In the genomic region with DNA sequence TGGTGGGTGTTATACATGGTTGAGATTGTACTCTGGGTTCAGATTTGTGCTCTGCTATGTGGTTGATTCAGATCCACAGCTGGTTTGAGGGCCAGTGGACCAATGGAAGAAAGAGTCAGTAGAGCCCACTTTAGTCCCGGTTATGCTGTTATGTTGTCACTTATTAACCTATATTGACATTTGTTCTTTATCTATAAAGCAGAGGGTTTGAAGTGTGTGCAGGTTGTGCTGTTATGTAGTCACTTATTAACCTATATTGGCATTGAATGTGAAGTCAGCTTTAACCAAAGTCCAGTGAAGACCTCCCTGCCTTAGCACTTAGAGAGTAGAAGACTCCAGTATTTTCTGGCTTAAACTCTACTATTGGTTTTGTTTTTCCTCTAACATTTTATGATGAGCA, we compare ENCODE assay signal across 27 cellular contexts.
"Had no signal": no experiment of that assay in that cellular context is flagged by ENCODE, and none has a peak within 500 bp of the region (broad histone marks: within the 10 kb centered on the region; RNA-seq: fewer than 3 reads in every experiment).

No MANE protein-coding gene starts in this region.

- H3K36me3 ChIP-seq: heart left ventricle had no signal

- DNase-seq: activated CD4-positive, alpha-beta memory T cell treated with anti-CD3 and anti-CD28 coated beads, Interleukin-2, amount 10 ng/mL, durations not matched to agents 7 days and 5 days; activated CD4-positive, alpha-beta T cell treated with anti-CD3 and anti-CD28 coated beads for 1 hour; activated CD4-positive, alpha-beta T cell treated with anti-CD3 and anti-CD28 coated beads for 4 hours; activated CD4-positive, alpha-beta T cell treated with anti-CD3 and anti-CD28 coated beads, Interleukin-2, amount 10 ng/mL, durations not matched to agents 7 days and 5 days; activated CD4-positive, alpha-beta T cell treated with anti-CD3 and anti-CD28 coated beads, Interleukin-2, amount 50 U/mL, for 4 hours; activated CD8-positive, alpha-beta memory T cell treated with anti-CD3 and anti-CD28 coated beads, Interleukin-2, amount 50 U/mL, for 48 hours; activated effector memory CD4-positive, alpha-beta T cell treated with Interleukin-2 at 50 U/mL for 16 hours; activated gamma-delta T cell treated with Interleukin-2 at 50 U/mL for 16 hours; activated naive CD4-positive, alpha-beta T cell treated with anti-CD3 and anti-CD28 coated beads, Interleukin-2, amount 50 U/mL, for 16 hours; activated naive CD4-positive, alpha-beta T cell treated with Interleukin-2 at 50 U/mL for 16 hours; activated T-cell treated with anti-CD3 and anti-CD28 coated beads for 4 hours; activated T-cell treated with anti-CD3 and anti-CD28 coated beads, Interleukin-2, amount 50 U/mL, for 4 hours; amniotic stem cell; anterior cingulate cortex; caudate nucleus; cortex of kidney; effector CD8-positive, alpha-beta T cell; endodermal cell; foreskin fibroblast; glutamatergic neuron; heart left ventricle; T-helper 2 cell had no signal

- H3K9me3 ChIP-seq: heart left ventricle had no signal

- H3K27ac ChIP-seq: heart left ventricle had no signal

- H3K27me3 ChIP-seq: heart left ventricle had no signal

- H3K4me3 ChIP-seq: heart left ventricle had no signal

- ATAC-seq: activated T-cell treated with anti-CD3 and anti-CD28 coated beads, Interleukin-2, amount 50 U/mL, for 4 hours; activated T-helper 17 cell treated with anti-CD3 and anti-CD28 coated beads, Interleukin-2, amount 50 U/mL, for 72 hours; esophagus mucosa; heart left ventricle had no signal

- FAIRE-seq: astrocyte, colon, frontal cortex had no signal

- H3K4me1 ChIP-seq: heart left ventricle had no signal
